8 cellular contexts compared by ENCODE assay signal in genomic region chr2:165357758-165358157, GRCh38.
DNase-seq lines count a peak whose midpoint lies in the region; ATAC-seq and TF ChIP-seq lines count a peak whose summit lies in the region.

No MANE protein-coding gene starts in this region.

- no peaks in the 10 kb centered on the region for H3K4me1 Mint-ChIP-seq in activated CD4-positive, alpha-beta T cell treated with anti-CD3 and anti-CD28 coated beads for 36 hours

- H3K9me2 ChIP-seq in PC-9 (ENCODE audit: insufficient read depth): no peaks in the 10 kb centered on the region

- no peaks in the 10 kb centered on the region for H3K36me3 Mint-ChIP-seq in activated CD4-positive, alpha-beta T cell treated with anti-CD3 and anti-CD28 coated beads for 36 hours (ENCODE audit: low read depth)

- no peaks in the 10 kb centered on the region for H3K9me3 Mint-ChIP-seq in activated CD4-positive, alpha-beta T cell treated with anti-CD3 and anti-CD28 coated beads for 36 hours (ENCODE audit: low read depth)

- DNase-seq in PC-9 (peak; percentile 10 to 34), kidney tubule cell (ENCODE audit: low spot score) (peak; percentile 74), inferior parietal cortex (ENCODE audit: extremely low spot score) (no peak), BE2C (no peak)
- DNase-seq in activated CD4-positive, alpha-beta T cell treated with anti-CD3 and anti-CD28 coated beads for 36 hours: no peak

- no peaks in the 10 kb centered on the region for H3K27me3 ChIP-seq in PC-9 (ENCODE audit: insufficient read depth, low read depth)
- H3K27me3 ChIP-seq in BE2C: no peaks in the 10 kb centered on the region

- H3K9me3 ChIP-seq in PC-9 (ENCODE audit: insufficient read depth, low read depth) (no peaks in the 10 kb centered on the region), BE2C (no peaks in the 10 kb centered on the region)

- TF ChIP-seq CTCF in PC-9 (conservative IDR thresholded peaks at IDR 0.05): no peak
- no peak for TF ChIP-seq CTCF in BE2C (IDR thresholded peaks at IDR 0.05; ENCODE audit: low read depth, low read length)

- ATAC-seq in GM18511 (IDR thresholded peaks at IDR 0.05; ENCODE audit: unreplicated experiment) (peak; percentile 97), HG02763 (IDR thresholded peaks at IDR 0.05; ENCODE audit: unreplicated experiment) (peak; percentile 71), GM19328 (IDR thresholded peaks at IDR 0.05; ENCODE audit: unreplicated experiment) (no peak)
- no peak for ATAC-seq in activated CD4-positive, alpha-beta T cell treated with anti-CD3 and anti-CD28 coated beads for 36 hours

- no peaks in the 10 kb centered on the region for H4K20me1 ChIP-seq in PC-9 (ENCODE audit: insufficient read depth)

- H3K4me2 ChIP-seq in PC-9: 0 out of 2 replicates have a peak overlapping the region, but pooled peaks have one; percentile 16

- H2AFZ ChIP-seq in PC-9: no peak overlapping the region

- H3K36me3 ChIP-seq in PC-9 (ENCODE audit: low read depth) (no peaks in the 10 kb centered on the region), BE2C (no peaks in the 10 kb centered on the region)

- no TSS peak for BruUV-seq in PC-9 (replicated peaks; lab: Mats Ljungman, UMichigan)

- H3F3A ChIP-seq in PC-9 (ENCODE audit: insufficient read depth, low read depth): no peaks in the 10 kb centered on the region

- H3K79me2 ChIP-seq in PC-9 (ENCODE audit: low read depth): no peaks in the 10 kb centered on the region

- H3K4me3 ChIP-seq in PC-9: no peak overlapping the region
- no peak overlapping the region for H3K4me3 ChIP-seq in BE2C (ENCODE audit: low read depth, low read length)

- no peaks in the 10 kb centered on the region for H3K27me3 Mint-ChIP-seq in activated CD4-positive, alpha-beta T cell treated with anti-CD3 and anti-CD28 coated beads for 36 hours

- POLR2A ChIA-PET in PC-9 (lab: Charles Lee; ENCODE audit: unreplicated experiment): no interaction called here
- POLR2A ChIA-PET in activated CD4-positive, alpha-beta T cell treated with anti-CD3 and anti-CD28 coated beads for 36 hours (lab: Charles Lee): no interaction called here

- H3K4me1 ChIP-seq in PC-9 (replicated peaks; ENCODE audit: insufficient read depth) (no peaks in the 10 kb centered on the region), BE2C (no peaks in the 10 kb centered on the region)

- H3K4me3 Mint-ChIP-seq in activated CD4-positive, alpha-beta T cell treated with anti-CD3 and anti-CD28 coated beads for 36 hours: no peak overlapping the region

- H3K27ac ChIP-seq in PC-9: no peak overlapping the region

- CTCF ChIA-PET in PC-9 (lab: Charles Lee): no interaction called here
- CTCF ChIA-PET in activated CD4-positive, alpha-beta T cell treated with anti-CD3 and anti-CD28 coated beads for 36 hours (lab: Charles Lee): interaction anchor here (1.8 kb wide), 1 partner anchor 8 kb away, joined by 4 read pairs; no protein-coding TSS in a partner anchor

- intact Hi-C loops in PC-9 (cut with micrococcal nuclease; ENCODE audit: unreplicated experiment): no loop called here
- intact Hi-C loops in activated CD4-positive, alpha-beta T cell treated with anti-CD3 and anti-CD28 coated beads for 36 hours (cut with DNase I, micrococcal nuclease): no loop called here

- no peak overlapping the region for H3K27ac Mint-ChIP-seq in activated CD4-positive, alpha-beta T cell treated with anti-CD3 and anti-CD28 coated beads for 36 hours

Comparison
In these comparisons a context has a peak if more than half of its experiments do, and no peak if none do; other contexts are left out.
1. ATAC-seq: peak in GM18511 (single experiment) and HG02763 (single experiment); none in activated CD4-positive, alpha-beta T cell treated with anti-CD3 and anti-CD28 coated beads for 36 hours (single experiment) and GM19328 (single experiment).
2. DNase-seq: peak in PC-9 (2 of 2) and kidney tubule cell (single experiment); none in activated CD4-positive, alpha-beta T cell treated with anti-CD3 and anti-CD28 coated beads for 36 hours (single experiment), inferior parietal cortex (single experiment) and BE2C (single experiment).